1 cellular context compared by ENCODE assay signal in the genomic region with DNA sequence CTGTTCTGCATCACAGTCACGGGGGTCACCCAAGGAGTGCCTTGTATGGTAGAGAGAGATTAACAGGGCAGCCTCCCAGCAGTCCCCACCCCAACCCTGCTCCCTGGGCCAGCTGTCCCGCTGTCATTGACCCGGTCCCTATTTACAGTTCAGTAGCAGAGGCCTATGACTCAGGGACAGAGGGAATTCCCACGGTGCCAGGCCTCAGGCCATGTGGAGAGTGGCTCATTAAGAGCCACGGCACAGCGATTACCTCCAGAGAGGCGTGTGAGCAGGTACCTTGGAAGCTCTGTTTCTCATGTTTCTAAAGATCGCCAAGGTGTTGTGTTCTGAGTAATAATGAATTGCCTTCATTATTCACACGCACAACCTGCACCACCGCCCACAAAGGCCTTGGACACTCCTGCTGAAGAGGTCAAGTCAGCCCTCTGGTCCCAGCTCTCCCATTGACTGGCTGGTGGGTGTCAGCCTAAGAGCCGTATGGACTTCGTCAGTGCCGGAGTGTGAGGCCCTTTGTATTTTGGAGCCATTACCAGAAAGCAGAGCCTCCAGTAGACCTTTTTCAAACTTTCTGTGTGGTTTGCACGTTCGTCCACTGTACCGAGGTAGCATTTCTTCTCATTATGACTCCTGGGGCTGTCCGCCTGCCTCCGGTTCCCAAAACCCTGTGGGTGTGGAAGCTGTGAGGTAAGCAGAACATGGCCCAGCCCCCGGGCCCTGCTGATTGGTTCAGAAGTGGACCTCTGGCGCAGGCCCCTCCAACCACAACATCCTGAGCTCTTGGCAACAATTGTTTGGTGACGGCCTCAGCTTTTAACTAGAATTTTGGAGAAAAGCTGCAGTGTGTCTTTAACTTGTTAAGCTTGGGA.
TF ChIP-seq lines count a peak whose summit lies in the region.

No MANE protein-coding gene starts in this region.

TF ChIP-seq in HepG2, 621 proteins besides CTCF, POLR2A, EP300 and RAD21 (continued from another document):
- TF ChIP-seq, protein P1, sequence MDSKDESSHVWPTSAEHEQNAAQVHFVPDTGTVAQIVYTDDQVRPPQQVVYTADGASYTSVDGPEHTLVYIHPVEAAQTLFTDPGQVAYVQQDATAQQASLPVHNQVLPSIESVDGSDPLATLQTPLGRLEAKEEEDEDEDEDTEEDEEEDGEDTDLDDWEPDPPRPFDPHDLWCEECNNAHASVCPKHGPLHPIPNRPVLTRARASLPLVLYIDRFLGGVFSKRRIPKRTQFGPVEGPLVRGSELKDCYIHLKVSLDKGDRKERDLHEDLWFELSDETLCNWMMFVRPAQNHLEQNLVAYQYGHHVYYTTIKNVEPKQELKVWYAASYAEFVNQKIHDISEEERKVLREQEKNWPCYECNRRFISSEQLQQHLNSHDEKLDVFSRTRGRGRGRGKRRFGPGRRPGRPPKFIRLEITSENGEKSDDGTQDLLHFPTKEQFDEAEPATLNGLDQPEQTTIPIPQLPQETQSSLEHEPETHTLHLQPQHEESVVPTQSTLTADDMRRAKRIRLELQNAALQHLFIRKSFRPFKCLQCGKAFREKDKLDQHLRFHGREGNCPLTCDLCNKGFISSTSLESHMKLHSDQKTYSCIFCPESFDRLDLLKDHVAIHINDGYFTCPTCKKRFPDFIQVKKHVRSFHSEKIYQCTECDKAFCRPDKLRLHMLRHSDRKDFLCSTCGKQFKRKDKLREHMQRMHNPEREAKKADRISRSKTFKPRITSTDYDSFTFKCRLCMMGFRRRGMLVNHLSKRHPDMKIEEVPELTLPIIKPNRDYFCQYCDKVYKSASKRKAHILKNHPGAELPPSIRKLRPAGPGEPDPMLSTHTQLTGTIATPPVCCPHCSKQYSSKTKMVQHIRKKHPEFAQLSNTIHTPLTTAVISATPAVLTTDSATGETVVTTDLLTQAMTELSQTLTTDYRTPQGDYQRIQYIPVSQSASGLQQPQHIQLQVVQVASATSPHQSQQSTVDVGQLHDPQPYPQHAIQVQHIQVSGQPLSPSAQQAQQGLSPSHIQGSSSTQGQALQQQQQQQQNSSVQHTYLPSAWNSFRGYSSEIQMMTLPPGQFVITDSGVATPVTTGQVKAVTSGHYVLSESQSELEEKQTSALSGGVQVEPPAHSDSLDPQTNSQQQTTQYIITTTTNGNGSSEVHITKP (CRISPR knock-in tag; IDR thresholded peaks at IDR 0.05; ENCODE audit: low read depth) = 0 out of 2 replicates have a peak, but pooled peaks have one; percentile 59
- no peak for TF ChIP-seq EZH2 (conservative IDR thresholded peaks at IDR 0.05; ENCODE audit: low read depth, low read length)
- TF ChIP-seq HIVEP1 (CRISPR knock-in tag; IDR thresholded peaks at IDR 0.05) = peak; percentile 91; the same call in 1 of the 2 replicates
- 0 out of 2 replicates have a peak, but pooled peaks have one; percentile 44 for TF ChIP-seq MTA1 (CRISPR knock-in tag; IDR thresholded peaks at IDR 0.05; ENCODE audit: borderline replicate concordance)
- TF ChIP-seq, protein P2, sequence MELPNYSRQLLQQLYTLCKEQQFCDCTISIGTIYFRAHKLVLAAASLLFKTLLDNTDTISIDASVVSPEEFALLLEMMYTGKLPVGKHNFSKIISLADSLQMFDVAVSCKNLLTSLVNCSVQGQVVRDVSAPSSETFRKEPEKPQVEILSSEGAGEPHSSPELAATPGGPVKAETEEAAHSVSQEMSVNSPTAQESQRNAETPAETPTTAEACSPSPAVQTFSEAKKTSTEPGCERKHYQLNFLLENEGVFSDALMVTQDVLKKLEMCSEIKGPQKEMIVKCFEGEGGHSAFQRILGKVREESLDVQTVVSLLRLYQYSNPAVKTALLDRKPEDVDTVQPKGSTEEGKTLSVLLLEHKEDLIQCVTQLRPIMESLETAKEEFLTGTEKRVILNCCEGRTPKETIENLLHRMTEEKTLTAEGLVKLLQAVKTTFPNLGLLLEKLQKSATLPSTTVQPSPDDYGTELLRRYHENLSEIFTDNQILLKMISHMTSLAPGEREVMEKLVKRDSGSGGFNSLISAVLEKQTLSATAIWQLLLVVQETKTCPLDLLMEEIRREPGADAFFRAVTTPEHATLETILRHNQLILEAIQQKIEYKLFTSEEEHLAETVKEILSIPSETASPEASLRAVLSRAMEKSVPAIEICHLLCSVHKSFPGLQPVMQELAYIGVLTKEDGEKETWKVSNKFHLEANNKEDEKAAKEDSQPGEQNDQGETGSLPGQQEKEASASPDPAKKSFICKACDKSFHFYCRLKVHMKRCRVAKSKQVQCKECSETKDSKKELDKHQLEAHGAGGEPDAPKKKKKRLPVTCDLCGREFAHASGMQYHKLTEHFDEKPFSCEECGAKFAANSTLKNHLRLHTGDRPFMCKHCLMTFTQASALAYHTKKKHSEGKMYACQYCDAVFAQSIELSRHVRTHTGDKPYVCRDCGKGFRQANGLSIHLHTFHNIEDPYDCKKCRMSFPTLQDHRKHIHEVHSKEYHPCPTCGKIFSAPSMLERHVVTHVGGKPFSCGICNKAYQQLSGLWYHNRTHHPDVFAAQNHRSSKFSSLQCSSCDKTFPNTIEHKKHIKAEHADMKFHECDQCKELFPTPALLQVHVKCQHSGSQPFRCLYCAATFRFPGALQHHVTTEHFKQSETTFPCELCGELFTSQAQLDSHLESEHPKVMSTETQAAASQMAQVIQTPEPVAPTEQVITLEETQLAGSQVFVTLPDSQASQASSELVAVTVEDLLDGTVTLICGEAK (IDR thresholded peaks at IDR 0.05) = no peak
- TF ChIP-seq, protein P2 (CRISPR knock-in tag; IDR thresholded peaks at IDR 0.05) = 0 out of 2 replicates have a peak, but pooled peaks have one; percentile 15
- TF ChIP-seq KAT7 (CRISPR knock-in tag; IDR thresholded peaks at IDR 0.05; ENCODE audit: borderline replicate concordance) = no peak
- TF ChIP-seq SMAD9 (CRISPR knock-in tag; IDR thresholded peaks at IDR 0.05) = no peak
- peak; percentile 61 for TF ChIP-seq MEF2D (CRISPR knock-in tag; IDR thresholded peaks at IDR 0.05)
- TF ChIP-seq XRCC5 (optimal IDR thresholded peaks at IDR 0.05; ENCODE audit: low read length) = no peak
- TF ChIP-seq, protein P3, sequence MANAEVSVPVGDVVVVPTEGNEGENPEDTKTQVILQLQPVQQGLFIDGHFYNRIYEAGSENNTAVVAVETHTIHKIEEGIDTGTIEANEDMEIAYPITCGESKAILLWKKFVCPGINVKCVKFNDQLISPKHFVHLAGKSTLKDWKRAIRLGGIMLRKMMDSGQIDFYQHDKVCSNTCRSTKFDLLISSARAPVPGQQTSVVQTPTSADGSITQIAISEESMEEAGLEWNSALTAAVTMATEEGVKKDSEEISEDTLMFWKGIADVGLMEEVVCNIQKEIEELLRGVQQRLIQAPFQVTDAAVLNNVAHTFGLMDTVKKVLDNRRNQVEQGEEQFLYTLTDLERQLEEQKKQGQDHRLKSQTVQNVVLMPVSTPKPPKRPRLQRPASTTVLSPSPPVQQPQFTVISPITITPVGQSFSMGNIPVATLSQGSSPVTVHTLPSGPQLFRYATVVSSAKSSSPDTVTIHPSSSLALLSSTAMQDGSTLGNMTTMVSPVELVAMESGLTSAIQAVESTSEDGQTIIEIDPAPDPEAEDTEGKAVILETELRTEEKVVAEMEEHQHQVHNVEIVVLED (CRISPR knock-in tag; IDR thresholded peaks at IDR 0.05; ENCODE audit: borderline replicate concordance) = 0 out of 2 replicates have a peak, but pooled peaks have one; percentile 21
- TF ChIP-seq JUN (CRISPR knock-in tag; IDR thresholded peaks at IDR 0.05) = 0 out of 2 replicates have a peak, but pooled peaks have one; percentile 39
- TF ChIP-seq RBAK (CRISPR knock-in tag; IDR thresholded peaks at IDR 0.05) = no peak
- TF ChIP-seq SALL1 (CRISPR knock-in tag; IDR thresholded peaks at IDR 0.05) = peak; percentile 47
- 0 out of 2 replicates have a peak, but pooled peaks have one; percentile 28 for TF ChIP-seq ZNF230 (CRISPR knock-in tag; IDR thresholded peaks at IDR 0.05)
- TF ChIP-seq, protein P4, sequence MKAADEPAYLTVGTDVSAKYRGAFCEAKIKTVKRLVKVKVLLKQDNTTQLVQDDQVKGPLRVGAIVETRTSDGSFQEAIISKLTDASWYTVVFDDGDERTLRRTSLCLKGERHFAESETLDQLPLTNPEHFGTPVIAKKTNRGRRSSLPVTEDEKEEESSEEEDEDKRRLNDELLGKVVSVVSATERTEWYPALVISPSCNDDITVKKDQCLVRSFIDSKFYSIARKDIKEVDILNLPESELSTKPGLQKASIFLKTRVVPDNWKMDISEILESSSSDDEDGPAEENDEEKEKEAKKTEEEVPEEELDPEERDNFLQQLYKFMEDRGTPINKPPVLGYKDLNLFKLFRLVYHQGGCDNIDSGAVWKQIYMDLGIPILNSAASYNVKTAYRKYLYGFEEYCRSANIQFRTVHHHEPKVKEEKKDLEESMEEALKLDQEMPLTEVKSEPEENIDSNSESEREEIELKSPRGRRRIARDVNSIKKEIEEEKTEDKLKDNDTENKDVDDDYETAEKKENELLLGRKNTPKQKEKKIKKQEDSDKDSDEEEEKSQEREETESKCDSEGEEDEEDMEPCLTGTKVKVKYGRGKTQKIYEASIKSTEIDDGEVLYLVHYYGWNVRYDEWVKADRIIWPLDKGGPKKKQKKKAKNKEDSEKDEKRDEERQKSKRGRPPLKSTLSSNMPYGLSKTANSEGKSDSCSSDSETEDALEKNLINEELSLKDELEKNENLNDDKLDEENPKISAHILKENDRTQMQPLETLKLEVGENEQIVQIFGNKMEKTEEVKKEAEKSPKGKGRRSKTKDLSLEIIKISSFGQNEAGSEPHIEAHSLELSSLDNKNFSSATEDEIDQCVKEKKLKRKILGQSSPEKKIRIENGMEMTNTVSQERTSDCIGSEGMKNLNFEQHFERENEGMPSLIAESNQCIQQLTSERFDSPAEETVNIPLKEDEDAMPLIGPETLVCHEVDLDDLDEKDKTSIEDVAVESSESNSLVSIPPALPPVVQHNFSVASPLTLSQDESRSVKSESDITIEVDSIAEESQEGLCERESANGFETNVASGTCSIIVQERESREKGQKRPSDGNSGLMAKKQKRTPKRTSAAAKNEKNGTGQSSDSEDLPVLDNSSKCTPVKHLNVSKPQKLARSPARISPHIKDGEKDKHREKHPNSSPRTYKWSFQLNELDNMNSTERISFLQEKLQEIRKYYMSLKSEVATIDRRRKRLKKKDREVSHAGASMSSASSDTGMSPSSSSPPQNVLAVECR (CRISPR knock-in tag; IDR thresholded peaks at IDR 0.05; ENCODE audit: borderline replicate concordance) = peak; percentile 77
- no peak for TF ChIP-seq SCMH1 (CRISPR knock-in tag; IDR thresholded peaks at IDR 0.05; ENCODE audit: borderline replicate concordance)
- TF ChIP-seq ZC3H4 (CRISPR knock-in tag; IDR thresholded peaks at IDR 0.05; ENCODE audit: borderline replicate concordance) = no peak
- TF ChIP-seq, protein P5, sequence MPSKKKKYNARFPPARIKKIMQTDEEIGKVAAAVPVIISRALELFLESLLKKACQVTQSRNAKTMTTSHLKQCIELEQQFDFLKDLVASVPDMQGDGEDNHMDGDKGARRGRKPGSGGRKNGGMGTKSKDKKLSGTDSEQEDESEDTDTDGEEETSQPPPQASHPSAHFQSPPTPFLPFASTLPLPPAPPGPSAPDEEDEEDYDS (CRISPR knock-in tag; IDR thresholded peaks at IDR 0.05) = 0 out of 2 replicates have a peak, but pooled peaks have one; percentile 36
- TF ChIP-seq EED (CRISPR knock-in tag; IDR thresholded peaks at IDR 0.05) = no peak
- no peak for TF ChIP-seq ZSCAN20 (CRISPR knock-in tag; IDR thresholded peaks at IDR 0.05; ENCODE audit: borderline replicate concordance)
- peak; percentile 51; the same call in 1 of the 2 replicates for TF ChIP-seq ZNF724P (CRISPR knock-in tag; IDR thresholded peaks at IDR 0.05; ENCODE audit: borderline replicate concordance)
- TF ChIP-seq, protein P6, sequence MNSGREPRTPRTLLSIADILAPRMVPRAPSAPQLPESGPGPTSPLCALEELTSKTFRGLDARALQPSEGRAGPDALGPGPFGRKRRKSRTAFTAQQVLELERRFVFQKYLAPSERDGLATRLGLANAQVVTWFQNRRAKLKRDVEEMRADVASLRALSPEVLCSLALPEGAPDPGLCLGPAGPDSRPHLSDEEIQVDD (CRISPR knock-in tag; IDR thresholded peaks at IDR 0.05; ENCODE audit: borderline replicate concordance) = 0 out of 2 replicates have a peak, but pooled peaks have one; percentile 19
